Comparison of ENCODE assay signal across 8 cellular contexts in the genomic region with DNA sequence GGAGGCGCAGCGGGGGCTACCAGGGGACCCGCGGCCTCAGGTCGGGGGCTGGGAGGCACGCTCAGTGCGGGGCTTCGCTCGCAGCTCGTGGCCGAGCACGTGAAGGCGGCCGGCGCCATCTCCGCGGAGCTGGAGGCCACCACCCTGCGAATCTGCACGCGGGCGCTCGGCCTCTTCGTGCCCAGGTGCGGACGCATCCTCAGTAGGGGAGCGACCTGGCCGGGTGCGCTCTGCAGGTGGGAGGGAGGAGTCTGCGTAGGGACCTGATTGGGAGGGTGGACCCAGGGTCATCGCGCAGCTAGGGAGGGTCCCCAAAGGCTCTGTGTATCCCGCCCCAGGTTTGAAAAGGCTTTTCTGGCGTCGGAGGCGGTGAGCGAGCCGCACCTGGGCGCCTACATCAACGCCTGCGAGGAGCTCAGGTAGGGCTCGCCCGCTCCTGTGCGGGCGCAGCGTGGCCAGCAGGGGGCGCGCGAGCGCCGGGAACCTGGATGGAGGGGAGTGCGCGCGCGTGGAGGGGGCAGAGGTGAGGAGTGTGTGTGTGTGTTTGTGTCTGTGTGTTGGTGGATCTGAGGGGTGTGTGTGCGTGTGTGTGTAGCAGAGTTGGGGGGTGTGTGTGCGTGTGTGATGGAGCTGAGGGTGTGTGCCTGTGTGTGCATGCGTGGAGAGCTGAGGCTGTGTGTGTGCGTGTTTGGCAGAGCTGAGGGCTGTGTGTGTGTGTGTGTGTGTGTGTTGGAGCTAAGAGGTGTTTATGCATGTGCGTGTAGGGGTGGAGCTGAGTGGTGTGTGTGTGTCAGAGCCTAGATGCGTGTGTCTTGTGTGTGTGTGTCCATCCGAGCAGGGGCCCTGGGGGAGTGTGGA. TPM values are rescaled to one million over a fixed set of nuclear protein-coding genes. Genes with fewer than 3 reads are reported as not detected.
DNase-seq lines count a peak whose midpoint lies in the region; ATAC-seq and TF ChIP-seq lines count a peak whose summit lies in the region.

No MANE protein-coding gene starts in this region.

- H3K9me3 ChIP-seq in body of pancreas = no peaks in the 10 kb centered on the region

- peak; percentile 42 for DNase-seq in SIG-M5 treated with dmso at 0.1 percent for 504 hours (lab: John Stamatoyannopoulos, UW; ENCODE audit: unreplicated experiment)
- no peak for DNase-seq in SIG-M5 (lab: John Stamatoyannopoulos, UW)
- peak; percentile 32 for DNase-seq in M059J (ENCODE audit: low read depth)
- peak; percentile 66 for DNase-seq in UCSD-AML1 (lab: John Stamatoyannopoulos, UW; ENCODE audit: unreplicated experiment)
- peak; percentile 72 to 81 (median 76) for DNase-seq in body of pancreas
- peak; percentile 55 for DNase-seq in inferior parietal cortex (ENCODE audit: extremely low spot score)
- DNase-seq in stimulated activated CD4-positive, alpha-beta T cell treated with anti-CD3 and anti-CD28 coated beads, Interleukin-2, amount 100 ng/mL, for 24 hours = peak; percentile 77 to 81

- no peak for TF ChIP-seq POLR2A in body of pancreas (IDR thresholded peaks at IDR 0.05)

- peak; percentile 78 for ATAC-seq in body of pancreas
- no peak for ATAC-seq in GM19467 (IDR thresholded peaks at IDR 0.05; ENCODE audit: unreplicated experiment)

- no peaks in the 10 kb centered on the region for H3K27me3 ChIP-seq in body of pancreas

- H3K36me3 ChIP-seq in body of pancreas (replicated peaks in 1 of 2; ENCODE audit: insufficient read depth in 1 of 2, low read depth in 2 of 2) = no peaks in the 10 kb centered on the region

- TF ChIP-seq CTCF in body of pancreas (IDR thresholded peaks at IDR 0.05) = peak; percentile 94 to 99 (median 98)

- 7 to 23% methylated on average over 11 to 58 of the region's 61 CpGs for WGBS in body of pancreas, 2 donors

- intact Hi-C loops in body of pancreas (cut with DNase I) = loop anchor here (10.0 kb wide), 1 partner anchor 190 kb away; no protein-coding TSS in a partner anchor

- peaks cover 35% of the 10 kb centered on the region for H3K4me1 ChIP-seq in body of pancreas

- no peak overlapping the region for H3K27ac ChIP-seq in body of pancreas

- H3K4me3 ChIP-seq in body of pancreas = no peak overlapping the region

RNA-seq across cellular contexts. Expression of a gene that starts 10.4 kb away (rescaled TPM):
- total RNA-seq in M059J (2014; rRNA removed; shearing (Covaris generic)) = not detected in 2 replicates
- 1 to 10 TPM in 1 of 2 donors, under 1 TPM in 1; 0.66 to 1.8 TPM for total RNA-seq in body of pancreas

RNA-seq across cellular contexts. Expression of a gene that starts 18.4 kb away (rescaled TPM):
- total RNA-seq in M059J (2014; rRNA removed; shearing (Covaris generic)) = 89.3 and 135 TPM in 2 replicates
- 10 to 100 TPM; 22.1 to 75.5 TPM for total RNA-seq in body of pancreas

RNA-seq across cellular contexts. Expression of a gene that starts 20.9 kb away (rescaled TPM):
- total RNA-seq in M059J (2014; rRNA removed; shearing (Covaris generic)) = not detected in 2 replicates
- total RNA-seq in body of pancreas = not detected

RNA-seq across cellular contexts. Expression of a gene that starts 47.5 kb away (rescaled TPM):
- 20.1 and 26.9 TPM in 2 replicates for total RNA-seq in M059J (2014; rRNA removed; shearing (Covaris generic))
- 100 to 1,000 TPM in 1 of 2 donors, 10 to 100 TPM in 1; 66.2 to 102 TPM for total RNA-seq in body of pancreas
